In the genomic region with DNA sequence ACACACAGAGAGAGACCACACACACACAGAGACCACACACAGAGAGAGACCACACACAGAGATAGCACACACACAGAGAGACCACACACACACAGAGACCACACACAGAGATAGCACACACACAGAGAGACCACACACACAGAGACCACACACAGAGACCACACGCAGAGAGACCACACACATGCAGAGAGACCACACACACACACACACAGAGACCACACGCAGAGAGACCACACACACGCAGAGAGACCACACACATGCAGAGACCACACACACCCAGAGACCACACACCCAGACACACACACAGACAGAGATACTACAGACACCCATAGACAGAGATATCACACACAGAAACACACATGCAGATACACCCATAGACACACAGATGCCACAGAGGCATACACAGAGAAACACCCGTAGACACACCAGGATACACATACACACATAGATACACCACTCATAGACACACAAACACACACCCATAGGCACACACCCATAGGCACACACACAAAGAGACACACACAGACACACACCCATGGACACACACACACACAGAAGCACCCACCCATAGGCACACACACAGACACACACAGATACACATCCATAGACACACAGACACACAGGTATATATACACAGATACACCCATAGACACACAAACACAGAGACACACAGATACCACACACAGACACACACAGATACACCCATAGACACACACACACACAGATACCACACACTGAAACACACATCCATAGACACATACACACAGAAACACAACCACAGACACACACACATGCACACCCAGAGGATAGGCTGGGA, we compare ENCODE assay signal across 1 cellular context.
TF ChIP-seq lines count a peak whose summit lies in the region.

No MANE protein-coding gene starts in this region.

TF ChIP-seq in HepG2, 621 proteins besides CTCF, POLR2A, EP300 and RAD21:
- TF ChIP-seq ZNF646 (CRISPR knock-in tag; IDR thresholded peaks at IDR 0.05) (peak; percentile 60; the same call in 1 of the 2 replicates), IKZF1 (IDR thresholded peaks at IDR 0.05) (0 out of 2 replicates have a peak, but pooled peaks have one; percentile 30), PRDM4 (CRISPR knock-in tag; IDR thresholded peaks at IDR 0.05; ENCODE audit: borderline replicate concordance) (no peak), ZNF670 (CRISPR knock-in tag; IDR thresholded peaks at IDR 0.05; ENCODE audit: borderline replicate concordance) (no peak), ZNF296 (CRISPR knock-in tag; conservative IDR thresholded peaks at IDR 0.05) (0 out of 2 replicates have a peak, but pooled peaks have one; percentile 24), YEATS2 (CRISPR knock-in tag; IDR thresholded peaks at IDR 0.05; ENCODE audit: borderline replicate concordance) (no peak), HIVEP1 (CRISPR knock-in tag; IDR thresholded peaks at IDR 0.05) (0 out of 2 replicates have a peak, but pooled peaks have one; percentile 3), ZNF468 (CRISPR knock-in tag; IDR thresholded peaks at IDR 0.05) (no peak), ZNF501 (CRISPR knock-in tag; IDR thresholded peaks at IDR 0.05) (0 out of 2 replicates have a peak, but pooled peaks have one; percentile 3), ZNF451 (CRISPR knock-in tag; IDR thresholded peaks at IDR 0.05) (0 out of 2 replicates have a peak, but pooled peaks have one; percentile 16)
- TF ChIP-seq, protein P1, sequence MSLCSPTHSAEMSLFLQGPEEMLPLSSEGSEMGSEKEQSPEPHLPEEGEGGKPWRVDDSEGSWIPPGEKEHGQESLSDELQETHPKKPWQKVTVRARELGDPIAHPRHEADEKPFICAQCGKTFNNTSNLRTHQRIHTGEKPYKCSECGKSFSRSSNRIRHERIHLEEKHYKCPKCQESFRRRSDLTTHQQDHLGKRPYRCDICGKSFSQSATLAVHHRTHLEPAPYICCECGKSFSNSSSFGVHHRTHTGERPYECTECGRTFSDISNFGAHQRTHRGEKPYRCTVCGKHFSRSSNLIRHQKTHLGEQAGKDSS (CRISPR knock-in tag; IDR thresholded peaks at IDR 0.05; ENCODE audit: borderline replicate concordance, low read depth), result 0 out of 2 replicates have a peak, but pooled peaks have one; percentile 11
TF ChIP-seq in HepG2: peak in this region for 7.
